14 cellular contexts compared by ENCODE assay signal in the genomic region with DNA sequence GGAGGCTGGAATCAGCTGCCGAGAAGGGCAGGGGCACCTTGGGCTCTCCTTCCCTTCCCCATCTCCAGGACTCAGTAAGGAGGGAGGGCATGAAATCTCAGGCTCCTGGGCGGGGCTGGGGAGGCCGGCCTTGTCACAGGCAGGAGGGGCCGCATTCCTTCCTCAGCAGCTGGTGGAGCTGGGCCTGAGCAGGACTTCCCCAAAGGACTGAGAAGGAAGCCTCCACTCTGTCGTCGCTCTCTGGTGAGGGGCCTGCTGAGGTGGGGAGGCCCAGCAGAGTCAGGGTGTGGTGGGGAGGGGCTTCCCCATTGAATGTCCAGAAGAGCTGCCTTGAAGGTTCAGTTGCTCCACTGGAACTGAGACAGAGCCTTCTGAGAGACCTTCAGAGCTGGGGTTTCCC. TPM values are rescaled to one million over a fixed set of nuclear protein-coding genes. Genes with fewer than 3 reads are reported as not detected.
A peak's percentile ranks its signal among the peaks of the same experiment; 100 is the strongest.
DNase-seq lines count a peak whose midpoint lies in the region; ATAC-seq, FAIRE-seq and TF ChIP-seq lines count a peak whose summit lies in the region.
"Had no signal": no experiment of that assay in that cellular context is flagged by ENCODE, and none has a peak within 500 bp of the region (broad histone marks: within the 10 kb centered on the region; RNA-seq: fewer than 3 reads in every experiment).

No MANE protein-coding gene starts in this region.

- H3K36me3 ChIP-seq in K562 (ENCODE audit: control insufficient read depth, insufficient read depth, low read length) (no peaks in the 10 kb centered on the region), tibial nerve (no peaks in the 10 kb centered on the region)

- no peaks in the 10 kb centered on the region; the same call in none of the 2 replicates for H4K20me1 ChIP-seq in K562 (replicated peaks; ENCODE audit: control insufficient read depth, insufficient read depth, low read length)

- no peak overlapping the region for H3K27ac ChIP-seq in K562 (ENCODE audit: extremely low read depth, low read depth, low read length)
- H3K27ac ChIP-seq in tibial nerve: no peak overlapping the region

- no peaks in the 10 kb centered on the region for H3K79me2 ChIP-seq in K562 (ENCODE audit: control insufficient read depth, insufficient read depth, low read length)

- TF ChIP-seq POLR2A in K562 (conservative IDR thresholded peaks at IDR 0.05) (no peak), tibial nerve (IDR thresholded peaks at IDR 0.05) (no peak)

- TF ChIP-seq RAD21 in K562 (CRISPR knock-in tag; conservative IDR thresholded peaks at IDR 0.05 in 1 of 2, IDR thresholded peaks at IDR 0.05 in 1 of 2): no peak

- TF ChIP-seq CTCF in K562 (IDR thresholded peaks at IDR 0.05 in 2 of 3, conservative IDR thresholded peaks at IDR 0.05 in 1 of 3; ENCODE audit: insufficient read depth in 2 of 3, low read depth in 1 of 3, low read length in 3 of 3): no peak
- TF ChIP-seq CTCF in tibial nerve (IDR thresholded peaks at IDR 0.05): no peak

- DNase-seq in K562 (ENCODE audit: extremely low read depth in 1 of 4, low spot score in 3 of 4) (no peak), left colon (peak; percentile 35 to 36), tibial nerve (ENCODE audit: low spot score in 2 of 2) (peak; percentile 15 to 19), NCI-H2171 treated with DMSO at 0.1 percent for 48 hours (lab: John Stamatoyannopoulos, UW) (no peak), DMS114 treated with DMSO at 0.1 percent for 48 hours (lab: John Stamatoyannopoulos, UW; ENCODE audit: unreplicated experiment) (no peak)
- no peak for DNase-seq in effector memory CD8-positive, alpha-beta T cell
- DNase-seq: activated CD4-positive, alpha-beta T cell treated with anti-CD3 and anti-CD28 coated beads for 1 hour; DMS79 treated with DMSO at 0.1 percent for 48 hours; NCI-H1048; stimulated activated CD4-positive, alpha-beta T cell treated with anti-CD3 and anti-CD28 coated beads, Interleukin-12 subunit alpha, Interleukin-12 subunit beta, amount 100 ng/mL, for 4 hours had no signal

- intact Hi-C loops in K562 (cut with micrococcal nuclease) (no loop called here), left colon (cut with DNase I, micrococcal nuclease) (no loop called here)

- no TSS peak for BruUV-seq in K562 (replicated peaks; lab: Mats Ljungman, UMichigan)

- H3K4me1 Mint-ChIP-seq in effector memory CD8-positive, alpha-beta T cell (ENCODE audit: low read depth in 2 of 2): no peaks in the 10 kb centered on the region
- H3K4me1 Mint-ChIP-seq: activated naive CD4-positive, alpha-beta T cell treated with anti-CD3 and anti-CD28 coated beads, Interleukin-2, amount 50 U/mL, for 24 hours had no signal

- ATAC-seq in GM19463 (IDR thresholded peaks at IDR 0.05; ENCODE audit: unreplicated experiment) (peak; percentile 61), K562 (peak; percentile 60), left colon (peak; percentile 50)
- no peak for ATAC-seq in effector memory CD8-positive, alpha-beta T cell (replicated peaks)

- H3K9me3 Mint-ChIP-seq in effector memory CD8-positive, alpha-beta T cell: no peaks in the 10 kb centered on the region
- H3K9me3 Mint-ChIP-seq: activated naive CD4-positive, alpha-beta T cell treated with anti-CD3 and anti-CD28 coated beads, Interleukin-2, amount 50 U/mL, for 24 hours; stimulated activated naive CD8-positive, alpha-beta T cell treated with anti-CD3 and anti-CD28 coated beads, Interleukin-15, Interleukin-2, amounts not matched to agents 100 ng/mL and 50 ng/mL, for 24 hours had no signal

- H3K27ac Mint-ChIP-seq in effector memory CD8-positive, alpha-beta T cell: no peak overlapping the region
- H3K27ac Mint-ChIP-seq: activated naive CD4-positive, alpha-beta T cell treated with anti-CD3 and anti-CD28 coated beads, Interleukin-2, amount 50 U/mL, for 24 hours; stimulated activated naive CD8-positive, alpha-beta T cell treated with anti-CD3 and anti-CD28 coated beads, Interleukin-15, Interleukin-2, amounts not matched to agents 100 ng/mL and 50 ng/mL, for 24 hours had no signal

- H3K4me1 ChIP-seq in K562 (replicated peaks in 1 of 2; ENCODE audit: control insufficient read depth in 2 of 2, insufficient read depth in 2 of 2, low read length in 2 of 2): no peaks in the 10 kb centered on the region
- peaks cover 0 to 2% (median 0%) of the 10 kb centered on the region in 4 donors for H3K4me1 ChIP-seq in tibial nerve

- CTCF ChIA-PET in K562 (lab: Yijun Ruan, JAX; ENCODE audit: low intra/inter-chr PET ratio): no interaction called here

- H3K4me3 ChIP-seq in K562 (no peak overlapping the region), tibial nerve (no peak overlapping the region)

- in situ Hi-C loops in K562 (cut with MboI): no loop called here

- no peak for TF ChIP-seq EP300 in K562 (IDR thresholded peaks at IDR 0.05; ENCODE audit: low read length)
- no peak for TF ChIP-seq EP300 in tibial nerve (IDR thresholded peaks at IDR 0.05)

- no peaks in the 10 kb centered on the region for H3K9me1 ChIP-seq in K562 (ENCODE audit: control insufficient read depth, insufficient read depth, low read length)

- peaks cover 29 to 40% of the 10 kb centered on the region in 2 donors for H3K27me3 Mint-ChIP-seq in effector memory CD8-positive, alpha-beta T cell
- H3K27me3 Mint-ChIP-seq: stimulated activated naive CD8-positive, alpha-beta T cell treated with anti-CD3 and anti-CD28 coated beads, Interleukin-15, Interleukin-2, amounts not matched to agents 100 ng/mL and 50 ng/mL, for 24 hours had no signal

- H2AFZ ChIP-seq in K562 (ENCODE audit: low read depth, low read length): no peak overlapping the region

- H3K36me3 Mint-ChIP-seq in effector memory CD8-positive, alpha-beta T cell (ENCODE audit: insufficient read depth): no peaks in the 10 kb centered on the region
- H3K36me3 Mint-ChIP-seq: activated naive CD4-positive, alpha-beta T cell treated with anti-CD3 and anti-CD28 coated beads, Interleukin-2, amount 50 U/mL, for 24 hours had no signal

- H3K4me2 ChIP-seq in K562 (ENCODE audit: insufficient read depth, low read length): no peak overlapping the region

- no peak overlapping the region for H3K4me3 Mint-ChIP-seq in effector memory CD8-positive, alpha-beta T cell
- H3K4me3 Mint-ChIP-seq: activated naive CD4-positive, alpha-beta T cell treated with anti-CD3 and anti-CD28 coated beads, Interleukin-2, amount 50 U/mL, for 24 hours; stimulated activated naive CD8-positive, alpha-beta T cell treated with anti-CD3 and anti-CD28 coated beads, Interleukin-15, Interleukin-2, amounts not matched to agents 100 ng/mL and 50 ng/mL, for 24 hours had no signal

- peaks cover 30 to 71% of the 10 kb centered on the region in 2 experiments; a peak in 4 of 5 replicates for H3K27me3 ChIP-seq in K562 (ENCODE audit: control insufficient read depth in 2 of 2, insufficient read depth in 2 of 2, low read length in 2 of 2)
- H3K27me3 ChIP-seq in tibial nerve: no peaks in the 10 kb centered on the region

- WGBS in K562 (ENCODE audit: insufficient coverage, low coverage, missing lambda C conversion rate): 0% methylated on average over 6 of the region's 6 CpGs
- 17 to 32% methylated on average over 6 of the region's 6 CpGs for WGBS in tibial nerve, 2 donors

- H3K9ac ChIP-seq in K562 (ENCODE audit: insufficient read depth in 1 of 2, low read depth in 2 of 2, low read length in 2 of 2): no peak overlapping the region

- POLR2A ChIA-PET in K562 (lab: Yijun Ruan, JAX): interaction anchor here (0.6 kb wide), 1 partner anchor 16 kb away, joined by 3 read pairs; no protein-coding TSS in a partner anchor

- FAIRE-seq in K562 (lab: Jason Lieb, UNC): no peak

- H3K9me3 ChIP-seq in K562 (replicated peaks; ENCODE audit: control insufficient read depth, insufficient read depth, low read depth, low read length) (no peaks in the 10 kb centered on the region), tibial nerve (no peaks in the 10 kb centered on the region)

TF ChIP-seq in K562, 482 proteins besides CTCF, POLR2A, EP300 and RAD21 (continues in another document):
- no peak for TF ChIP-seq TAF15 (IDR thresholded peaks at IDR 0.05; ENCODE audit: low read depth, low read length)

RNA-seq across cellular contexts. Expression of a gene that starts 10.9 kb away (rescaled TPM):
- total RNA-seq in K562 (2011; cell fraction: chromatin; rRNA removed; ENCODE audit: low replicate concordance): not detected in 2 replicates
- total RNA-seq in K562 (2011; cell fraction: nucleolus; rRNA removed): not detected in 2 replicates
- total RNA-seq in K562 (2011; cell fraction: nucleoplasm; rRNA removed): not detected in 2 replicates
- total RNA-seq in K562 (2014; rRNA removed) (not detected in 2 replicates), K562 (2014; rRNA removed; fragmentation: Illumina TruSeq; extraction: Trizol) (not detected in 2 replicates), K562 (2015; rRNA removed; fragmentation: Illumina TruSeq; extraction: Trizol) (not detected in 2 replicates), K562 (2021) (not detected in 2 replicates), left colon (not detected), tibial nerve (not detected)
- polyA plus RNA-seq in K562 (2011; rRNA removed) (not detected in 2 replicates), K562 (2014; fragmentation: Illumina TruSeq; extraction: Trizol) (not detected in 2 replicates), K562 (2014; fragmentation: Nextera tagmentation; extraction: Ambion mirVana) (not detected), K562 (2014; rRNA removed) (not detected in 2 replicates)
- polyA plus RNA-seq in K562 (2011; cell fraction: cytosol; rRNA removed): not detected in 2 replicates
- polyA plus RNA-seq in K562 (2011; cell fraction: nucleus; rRNA removed): not detected in 2 replicates
- polyA plus RNA-seq in K562 (2012): not detected in 2 replicates
- not detected in 2 replicates for polyA minus RNA-seq in K562 (2011; rRNA and poly(A)+ RNA removed)
- polyA minus RNA-seq in K562 (2011; cell fraction: cytosol; rRNA and poly(A)+ RNA removed): not detected in 2 replicates
- polyA minus RNA-seq in K562 (2011; cell fraction: nucleus; rRNA and poly(A)+ RNA removed): not detected in 2 replicates
- total RNA-seq: lung microvascular endothelial cell had no signal

RNA-seq across cellular contexts. Expression of a gene that starts 57.1 kb away (rescaled TPM):
- total RNA-seq in K562 (2011; cell fraction: chromatin; rRNA removed; ENCODE audit: low replicate concordance): not detected in 2 replicates
- not detected in 2 replicates for total RNA-seq in K562 (2011; cell fraction: nucleolus; rRNA removed)
- total RNA-seq in K562 (2011; cell fraction: nucleoplasm; rRNA removed): not detected in 2 replicates
- total RNA-seq in K562 (2014; rRNA removed) (not detected in 2 replicates), K562 (2014; rRNA removed; fragmentation: Illumina TruSeq; extraction: Trizol) (not detected in 2 replicates), K562 (2015; rRNA removed; fragmentation: Illumina TruSeq; extraction: Trizol) (not detected in 2 replicates), K562 (2021) (not detected in 2 replicates), left colon (not detected), tibial nerve (1 to 10 TPM in 3 of 4 donors, not detected in 1; 1.2 to 6.9 (median 4.6) TPM)
- polyA plus RNA-seq in K562 (2011; rRNA removed) (0.09 TPM in 1 of 2 replicates, not detected in the other), K562 (2014; fragmentation: Illumina TruSeq; extraction: Trizol) (not detected in 2 replicates), K562 (2014; fragmentation: Nextera tagmentation; extraction: Ambion mirVana) (not detected), K562 (2014; rRNA removed) (0.15 TPM in 1 of 2 replicates, not detected in the other)
- polyA plus RNA-seq in K562 (2011; cell fraction: cytosol; rRNA removed): 0.04 and 0.16 TPM in 2 replicates
- polyA plus RNA-seq in K562 (2011; cell fraction: nucleus; rRNA removed): 0.10 and 0.11 TPM in 2 replicates
- not detected in 2 replicates for polyA plus RNA-seq in K562 (2012)
- not detected in 2 replicates for polyA minus RNA-seq in K562 (2011; rRNA and poly(A)+ RNA removed)
- polyA minus RNA-seq in K562 (2011; cell fraction: cytosol; rRNA and poly(A)+ RNA removed): not detected in 2 replicates
- not detected in 2 replicates for polyA minus RNA-seq in K562 (2011; cell fraction: nucleus; rRNA and poly(A)+ RNA removed)
- total RNA-seq: lung microvascular endothelial cell had no signal

Comparison
In these comparisons a context has a peak if more than half of its experiments do, and no peak if none do; other contexts are left out.
1. DNase-seq: peak in left colon (2 of 2) and tibial nerve (2 of 2); none in K562 (0 of 4), effector memory CD8-positive, alpha-beta T cell (0 of 3), NCI-H2171 treated with DMSO at 0.1 percent for 48 hours (single experiment) and DMS114 treated with DMSO at 0.1 percent for 48 hours (single experiment).